Comparison of ENCODE assay signal across 8 cellular contexts in the genomic region with DNA sequence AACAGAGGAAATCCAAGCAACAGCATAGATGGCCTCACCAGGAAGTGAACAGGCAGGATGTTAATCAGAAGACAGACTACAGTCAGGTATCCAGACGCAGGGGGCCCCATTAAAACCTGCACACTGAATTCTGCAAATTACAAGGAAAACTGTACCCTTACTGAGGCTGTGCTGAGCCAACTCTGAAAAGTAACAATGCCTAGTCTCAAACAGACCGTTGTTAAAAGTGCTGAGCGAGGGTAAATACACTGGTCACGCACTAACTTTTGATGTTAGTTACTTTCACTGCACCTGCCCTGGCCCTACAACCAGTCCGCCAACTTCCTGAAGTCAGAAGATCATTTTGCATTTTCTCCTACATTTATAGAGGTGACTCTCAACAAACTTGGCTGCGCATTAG. TPM values are rescaled to one million over a fixed set of nuclear protein-coding genes. Genes with fewer than 3 reads are reported as not detected.
DNase-seq lines count a peak whose midpoint lies in the region; ATAC-seq, FAIRE-seq and TF ChIP-seq lines count a peak whose summit lies in the region.

No MANE protein-coding gene starts in this region.

- H3K4me3 Mint-ChIP-seq in astrocyte (ENCODE audit: unreplicated experiment), result peak overlapping the region; percentile 100

- peak overlapping the region; percentile 95 for H3K4me2 ChIP-seq in astrocyte (ENCODE audit: low read length)

- DNase-seq in astrocyte (ENCODE audit: low read depth) (no peak), lower lobe of right lung (no peak), islet precursor cell (no peak), NCI-H2107 treated with DMSO at 0.1 percent for 48 hours (lab: John Stamatoyannopoulos, UW; ENCODE audit: unreplicated experiment) (no peak)

- peaks cover 11% of the 10 kb centered on the region for H3K4me1 ChIP-seq in ACC112 (ENCODE audit: control insufficient read depth, insufficient read depth, low read length, unreplicated experiment)
- H3K4me1 ChIP-seq in astrocyte (ENCODE audit: insufficient read depth, low read length), result peaks cover 9% of the 10 kb centered on the region
- H3K4me1 ChIP-seq in lower lobe of right lung, result peaks cover 27% of the 10 kb centered on the region

- H3K79me2 ChIP-seq in ACC112 (ENCODE audit: control insufficient read depth, insufficient read depth, low read length, unreplicated experiment), result peaks cover 21% of the 10 kb centered on the region
- H3K79me2 ChIP-seq in astrocyte (ENCODE audit: insufficient read depth, low read length), result peaks cover 40% of the 10 kb centered on the region

- ATAC-seq in HG03175 (IDR thresholded peaks at IDR 0.05; ENCODE audit: unreplicated experiment) (peak; percentile 23), lower lobe of right lung (no peak), GM18870 (IDR thresholded peaks at IDR 0.05; ENCODE audit: unreplicated experiment) (no peak), GM21528 (IDR thresholded peaks at IDR 0.05; ENCODE audit: low FRiP score, unreplicated experiment) (no peak)

- no peaks in the 10 kb centered on the region for H3K9me3 ChIP-seq in astrocyte (ENCODE audit: insufficient read depth, low read depth, low read length)
- H3K9me3 ChIP-seq in lower lobe of right lung, result no peaks in the 10 kb centered on the region

- peaks cover 12% of the 10 kb centered on the region for H3K4me1 Mint-ChIP-seq in astrocyte (ENCODE audit: low read depth, unreplicated experiment)

- H3K27ac ChIP-seq in ACC112 (ENCODE audit: low read depth, low read length) (no peak overlapping the region), astrocyte (ENCODE audit: low read depth, low read length) (no peak overlapping the region), lower lobe of right lung (peak overlapping the region; percentile 87)

- H3K27me3 ChIP-seq in ACC112 (ENCODE audit: insufficient read depth, low read length), result no peaks in the 10 kb centered on the region
- H3K27me3 ChIP-seq in astrocyte (ENCODE audit: insufficient read depth, low read length), result no peaks in the 10 kb centered on the region
- H3K27me3 ChIP-seq in lower lobe of right lung (ENCODE audit: low read depth), result no peaks in the 10 kb centered on the region

- no peak for FAIRE-seq in astrocyte (lab: Jason Lieb, UNC)

- H3K36me3 ChIP-seq in ACC112 (ENCODE audit: insufficient read depth, low read length) (peaks cover 12% of the 10 kb centered on the region), astrocyte (ENCODE audit: insufficient read depth, low read length) (peaks cover 19% of the 10 kb centered on the region), lower lobe of right lung (peaks cover 32% of the 10 kb centered on the region)

- no peak overlapping the region for H3K27ac Mint-ChIP-seq in astrocyte (ENCODE audit: unreplicated experiment)

- peak overlapping the region; percentile 95 for H3K9ac ChIP-seq in astrocyte (ENCODE audit: low read length)

- peaks cover 13% of the 10 kb centered on the region for H3K36me3 Mint-ChIP-seq in astrocyte (ENCODE audit: low read depth, unreplicated experiment)

- no peaks in the 10 kb centered on the region for H3K9me3 Mint-ChIP-seq in astrocyte (ENCODE audit: unreplicated experiment)

- peak overlapping the region; percentile 91 for H3K4me3 ChIP-seq in ACC112 (ENCODE audit: low read depth, low read length)
- peak overlapping the region; percentile 91 for H3K4me3 ChIP-seq in astrocyte (ENCODE audit: insufficient read depth, low read depth, low read length)
- H3K4me3 ChIP-seq in lower lobe of right lung, result peak overlapping the region; percentile 91

- TF ChIP-seq CTCF in astrocyte (IDR thresholded peaks at IDR 0.05; ENCODE audit: insufficient read depth, low read depth, low read length), result no peak
- no peak for TF ChIP-seq CTCF in lower lobe of right lung (IDR thresholded peaks at IDR 0.05)

- H4K20me1 ChIP-seq in astrocyte (ENCODE audit: insufficient read depth, low read length), result no peaks in the 10 kb centered on the region

- H2AFZ ChIP-seq in ACC112 (ENCODE audit: low read length, unreplicated experiment) (peak overlapping the region; percentile 47), astrocyte (ENCODE audit: low read depth, low read length) (peak overlapping the region; percentile 98)

- peaks cover 2% of the 10 kb centered on the region for H3K27me3 Mint-ChIP-seq in astrocyte (ENCODE audit: low read depth, unreplicated experiment)

- intact Hi-C loops in lower lobe of right lung (cut with DNase I), result no loop called here

RNA-seq across cellular contexts. Expression of a gene that starts 1.0 kb away (rescaled TPM):
- total RNA-seq in astrocyte (13.9 TPM in 2 replicates), lower lobe of right lung (14.9 TPM)
